Comparison of ENCODE assay signal across 1 cellular context in the genomic region with DNA sequence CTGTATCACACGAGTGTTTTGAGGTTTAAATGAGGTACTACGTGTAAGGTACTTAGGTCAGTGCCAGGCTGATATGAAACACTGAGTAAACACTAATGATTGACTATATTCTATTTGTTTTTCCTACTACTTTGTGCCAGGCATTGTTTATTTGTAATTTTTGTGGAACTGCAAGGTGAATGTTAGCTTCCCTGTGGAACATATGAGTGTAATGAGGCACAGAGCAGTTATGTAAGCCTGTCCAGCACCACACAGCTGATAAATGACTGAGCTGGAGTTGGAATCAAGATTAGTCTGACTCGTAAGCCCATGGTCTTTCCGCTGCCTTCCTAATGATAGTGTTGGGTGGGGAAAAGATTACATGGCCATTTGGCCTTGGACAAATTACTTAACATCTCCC.
A peak's percentile ranks its signal among the peaks of the same experiment; 100 is the strongest.
TF ChIP-seq lines count a peak whose summit lies in the region.

No MANE protein-coding gene starts in this region.

TF ChIP-seq in K562, 482 proteins besides CTCF, POLR2A, EP300 and RAD21 (continued from another document):
- TF ChIP-seq, protein P1, sequence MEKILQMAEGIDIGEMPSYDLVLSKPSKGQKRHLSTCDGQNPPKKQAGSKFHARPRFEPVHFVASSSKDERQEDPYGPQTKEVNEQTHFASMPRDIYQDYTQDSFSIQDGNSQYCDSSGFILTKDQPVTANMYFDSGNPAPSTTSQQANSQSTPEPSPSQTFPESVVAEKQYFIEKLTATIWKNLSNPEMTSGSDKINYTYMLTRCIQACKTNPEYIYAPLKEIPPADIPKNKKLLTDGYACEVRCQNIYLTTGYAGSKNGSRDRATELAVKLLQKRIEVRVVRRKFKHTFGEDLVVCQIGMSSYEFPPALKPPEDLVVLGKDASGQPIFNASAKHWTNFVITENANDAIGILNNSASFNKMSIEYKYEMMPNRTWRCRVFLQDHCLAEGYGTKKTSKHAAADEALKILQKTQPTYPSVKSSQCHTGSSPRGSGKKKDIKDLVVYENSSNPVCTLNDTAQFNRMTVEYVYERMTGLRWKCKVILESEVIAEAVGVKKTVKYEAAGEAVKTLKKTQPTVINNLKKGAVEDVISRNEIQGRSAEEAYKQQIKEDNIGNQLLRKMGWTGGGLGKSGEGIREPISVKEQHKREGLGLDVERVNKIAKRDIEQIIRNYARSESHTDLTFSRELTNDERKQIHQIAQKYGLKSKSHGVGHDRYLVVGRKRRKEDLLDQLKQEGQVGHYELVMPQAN (IDR thresholded peaks at IDR 0.05; ENCODE audit: borderline replicate concordance): no peak
- TF ChIP-seq ELF1 (tag; IDR thresholded peaks at IDR 0.05) (no peak), CBFA2T2 (conservative IDR thresholded peaks at IDR 0.05) (0 out of 2 replicates have a peak, but pooled peaks have one; percentile 25), JUN (IDR thresholded peaks at IDR 0.05; ENCODE audit: borderline replicate concordance, low read depth, low read length) (no peak), JUN (CRISPR knock-in tag; IDR thresholded peaks at IDR 0.05; ENCODE audit: borderline replicate concordance) (no peak), KLF1 (tag; IDR thresholded peaks at IDR 0.05) (no peak), ZNF551 (CRISPR knock-in tag; IDR thresholded peaks at IDR 0.05) (no peak), MCM2 (IDR thresholded peaks at IDR 0.05; ENCODE audit: low read depth) (no peak), MCM7 (IDR thresholded peaks at IDR 0.05) (no peak), MEIS2 (IDR thresholded peaks at IDR 0.05; ENCODE audit: partially characterized antibody) (peak; percentile 54), EZH2 (IDR thresholded peaks at IDR 0.05; ENCODE audit: borderline replicate concordance, low read depth, low read length) (no peak), SRF (CRISPR knock-in tag; IDR thresholded peaks at IDR 0.05) (no peak), TAF9B (IDR thresholded peaks at IDR 0.05; ENCODE audit: partially characterized antibody) (peak; percentile 35)
- TF ChIP-seq, protein P2, sequence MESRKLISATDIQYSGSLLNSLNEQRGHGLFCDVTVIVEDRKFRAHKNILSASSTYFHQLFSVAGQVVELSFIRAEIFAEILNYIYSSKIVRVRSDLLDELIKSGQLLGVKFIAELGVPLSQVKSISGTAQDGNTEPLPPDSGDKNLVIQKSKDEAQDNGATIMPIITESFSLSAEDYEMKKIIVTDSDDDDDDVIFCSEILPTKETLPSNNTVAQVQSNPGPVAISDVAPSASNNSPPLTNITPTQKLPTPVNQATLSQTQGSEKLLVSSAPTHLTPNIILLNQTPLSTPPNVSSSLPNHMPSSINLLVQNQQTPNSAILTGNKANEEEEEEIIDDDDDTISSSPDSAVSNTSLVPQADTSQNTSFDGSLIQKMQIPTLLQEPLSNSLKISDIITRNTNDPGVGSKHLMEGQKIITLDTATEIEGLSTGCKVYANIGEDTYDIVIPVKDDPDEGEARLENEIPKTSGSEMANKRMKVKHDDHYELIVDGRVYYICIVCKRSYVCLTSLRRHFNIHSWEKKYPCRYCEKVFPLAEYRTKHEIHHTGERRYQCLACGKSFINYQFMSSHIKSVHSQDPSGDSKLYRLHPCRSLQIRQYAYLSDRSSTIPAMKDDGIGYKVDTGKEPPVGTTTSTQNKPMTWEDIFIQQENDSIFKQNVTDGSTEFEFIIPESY (CRISPR knock-in tag; IDR thresholded peaks at IDR 0.05): no peak
- TF ChIP-seq, protein P3, sequence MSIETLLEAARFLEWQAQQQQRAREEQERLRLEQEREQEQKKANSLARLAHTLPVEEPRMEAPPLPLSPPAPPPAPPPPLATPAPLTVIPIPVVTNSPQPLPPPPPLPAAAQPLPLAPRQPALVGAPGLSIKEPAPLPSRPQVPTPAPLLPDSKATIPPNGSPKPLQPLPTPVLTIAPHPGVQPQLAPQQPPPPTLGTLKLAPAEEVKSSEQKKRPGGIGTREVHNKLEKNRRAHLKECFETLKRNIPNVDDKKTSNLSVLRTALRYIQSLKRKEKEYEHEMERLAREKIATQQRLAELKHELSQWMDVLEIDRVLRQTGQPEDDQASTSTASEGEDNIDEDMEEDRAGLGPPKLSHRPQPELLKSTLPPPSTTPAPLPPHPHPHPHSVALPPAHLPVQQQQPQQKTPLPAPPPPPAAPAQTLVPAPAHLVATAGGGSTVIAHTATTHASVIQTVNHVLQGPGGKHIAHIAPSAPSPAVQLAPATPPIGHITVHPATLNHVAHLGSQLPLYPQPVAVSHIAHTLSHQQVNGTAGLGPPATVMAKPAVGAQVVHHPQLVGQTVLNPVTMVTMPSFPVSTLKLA (conservative IDR thresholded peaks at IDR 0.05): no peak
- TF ChIP-seq, protein P4, sequence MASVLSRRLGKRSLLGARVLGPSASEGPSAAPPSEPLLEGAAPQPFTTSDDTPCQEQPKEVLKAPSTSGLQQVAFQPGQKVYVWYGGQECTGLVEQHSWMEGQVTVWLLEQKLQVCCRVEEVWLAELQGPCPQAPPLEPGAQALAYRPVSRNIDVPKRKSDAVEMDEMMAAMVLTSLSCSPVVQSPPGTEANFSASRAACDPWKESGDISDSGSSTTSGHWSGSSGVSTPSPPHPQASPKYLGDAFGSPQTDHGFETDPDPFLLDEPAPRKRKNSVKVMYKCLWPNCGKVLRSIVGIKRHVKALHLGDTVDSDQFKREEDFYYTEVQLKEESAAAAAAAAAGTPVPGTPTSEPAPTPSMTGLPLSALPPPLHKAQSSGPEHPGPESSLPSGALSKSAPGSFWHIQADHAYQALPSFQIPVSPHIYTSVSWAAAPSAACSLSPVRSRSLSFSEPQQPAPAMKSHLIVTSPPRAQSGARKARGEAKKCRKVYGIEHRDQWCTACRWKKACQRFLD (CRISPR knock-in tag; IDR thresholded peaks at IDR 0.05): no peak
- TF ChIP-seq, protein P5, sequence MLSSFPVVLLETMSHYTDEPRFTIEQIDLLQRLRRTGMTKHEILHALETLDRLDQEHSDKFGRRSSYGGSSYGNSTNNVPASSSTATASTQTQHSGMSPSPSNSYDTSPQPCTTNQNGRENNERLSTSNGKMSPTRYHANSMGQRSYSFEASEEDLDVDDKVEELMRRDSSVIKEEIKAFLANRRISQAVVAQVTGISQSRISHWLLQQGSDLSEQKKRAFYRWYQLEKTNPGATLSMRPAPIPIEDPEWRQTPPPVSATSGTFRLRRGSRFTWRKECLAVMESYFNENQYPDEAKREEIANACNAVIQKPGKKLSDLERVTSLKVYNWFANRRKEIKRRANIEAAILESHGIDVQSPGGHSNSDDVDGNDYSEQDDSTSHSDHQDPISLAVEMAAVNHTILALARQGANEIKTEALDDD (IDR thresholded peaks at IDR 0.05): peak; percentile 56; the same call in 1 of the 2 replicates
- TF ChIP-seq, protein P6, sequence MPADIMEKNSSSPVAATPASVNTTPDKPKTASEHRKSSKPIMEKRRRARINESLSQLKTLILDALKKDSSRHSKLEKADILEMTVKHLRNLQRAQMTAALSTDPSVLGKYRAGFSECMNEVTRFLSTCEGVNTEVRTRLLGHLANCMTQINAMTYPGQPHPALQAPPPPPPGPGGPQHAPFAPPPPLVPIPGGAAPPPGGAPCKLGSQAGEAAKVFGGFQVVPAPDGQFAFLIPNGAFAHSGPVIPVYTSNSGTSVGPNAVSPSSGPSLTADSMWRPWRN (IDR thresholded peaks at IDR 0.05; ENCODE audit: low read depth): no peak
TF ChIP-seq in K562: peak in this region for 28.
